Comparison of ENCODE assay signal across 29 cellular contexts in genomic region chr3:79835701-79836100, GRCh38.
"Had no signal": no experiment of that assay in that cellular context is flagged by ENCODE, and none has a peak within 500 bp of the region (broad histone marks: within the 10 kb centered on the region; RNA-seq: fewer than 3 reads in every experiment).

No MANE protein-coding gene starts in this region.

- H3K27ac ChIP-seq: neural progenitor cell, neutrophil, pancreas, psoas muscle, skin epidermis, spleen, thoracic aorta, thyroid gland, tibial nerve, upper lobe of right lung, uterus had no signal

- ATAC-seq: naive thymus-derived CD4-positive, alpha-beta T cell; natural killer cell; pancreas; psoas muscle; right cardiac atrium; sciatic nerve; stimulated activated memory B cell treated with anti-CD40 and anti-IgM and Interleukin-4, amounts not matched to agents 10 μg/mL and 1 μg/mL and 100 μg/mL, for 72 hours; stimulated activated naive CD8-positive, alpha-beta T cell treated with anti-CD3 and anti-CD28 coated beads, Interleukin-15, amount 100 ng/mL, for 72 hours; stimulated activated naive CD8-positive, alpha-beta T cell treated with anti-CD3 and anti-CD28 coated beads, Interleukin-15, Interleukin-2, amounts not matched to agents 100 U/mL and 50 U/mL, for 24 hours; upper lobe of right lung had no signal

- H3K9me3 Mint-ChIP-seq: neural progenitor cell, type B pancreatic cell had no signal

- DNase-seq: naive thymus-derived CD4-positive, alpha-beta T cell; natural killer cell; nucleus accumbens; pancreas; psoas muscle; right cardiac atrium; spleen; stimulated activated CD4-positive, alpha-beta T cell treated with anti-CD3 and anti-CD28 coated beads, Interleukin-12 subunit alpha, Interleukin-12 subunit beta, amount 100 ng/mL, for 4 hours; stimulated activated CD4-positive, alpha-beta T cell treated with anti-CD3 and anti-CD28 coated beads, Interleukin-1b, Interleukin-23, amount 100 ng/mL, for 48 hours; stimulated activated CD4-positive, alpha-beta T cell treated with anti-CD3 and anti-CD28 coated beads, Interleukin-4, amount 100 ng/mL, for 1 hour; stimulated activated CD4-positive, alpha-beta T cell treated with anti-CD3 and anti-CD28 coated beads, Interleukin-4, amount 100 ng/mL, for 4 hours; stimulated activated CD8-positive, alpha-beta memory T cell treated with anti-CD3 and anti-CD28 coated beads, Interleukin-4, amount 100 ng/mL, for 48 hours; stimulated activated naive CD4-positive, alpha-beta T cell; stimulated activated naive CD8-positive, alpha-beta T cell treated with anti-CD3 and anti-CD28 coated beads, Interleukin-15, amount 100 ng/mL, for 72 hours; stimulated activated naive CD8-positive, alpha-beta T cell treated with anti-CD3 and anti-CD28 coated beads, Interleukin-15, Interleukin-2, amounts not matched to agents 100 U/mL and 50 U/mL, for 24 hours; substantia nigra; thyroid gland; upper lobe of right lung; uterus had no signal

- H3K27me3 Mint-ChIP-seq: naive thymus-derived CD4-positive, alpha-beta T cell; stimulated activated memory B cell treated with anti-CD40 and anti-IgM and Interleukin-4, amounts not matched to agents 10 μg/mL and 1 μg/mL and 100 μg/mL, for 72 hours; stimulated activated naive CD8-positive, alpha-beta T cell treated with anti-CD3 and anti-CD28 coated beads, Interleukin-15, amount 100 ng/mL, for 72 hours; type B pancreatic cell had no signal

- H3K9ac ChIP-seq: neural progenitor cell had no signal

- H3K4me1 Mint-ChIP-seq: naive thymus-derived CD4-positive, alpha-beta T cell; natural killer cell; nephron; neural progenitor cell; stimulated activated memory B cell treated with anti-CD40 and anti-IgM and Interleukin-4, amounts not matched to agents 10 μg/mL and 1 μg/mL and 100 μg/mL, for 72 hours; stimulated activated naive CD8-positive, alpha-beta T cell treated with anti-CD3 and anti-CD28 coated beads, Interleukin-15, amount 100 ng/mL, for 72 hours had no signal

- H3K4me3 ChIP-seq: neural progenitor cell, pancreas, psoas muscle, skin epidermis, smooth muscle cell, spleen, thoracic aorta, thyroid gland, tibial nerve, upper lobe of right lung, uterus had no signal

- H3K4me3 Mint-ChIP-seq: naive thymus-derived CD4-positive, alpha-beta T cell; natural killer cell; nephron; neural progenitor cell; stimulated activated memory B cell treated with anti-CD40 and anti-IgM and Interleukin-4, amounts not matched to agents 10 μg/mL and 1 μg/mL and 100 μg/mL, for 72 hours; stimulated activated naive CD8-positive, alpha-beta T cell treated with anti-CD3 and anti-CD28 coated beads, Interleukin-15, amount 100 ng/mL, for 72 hours; type B pancreatic cell had no signal

- H3K27ac Mint-ChIP-seq: naive thymus-derived CD4-positive, alpha-beta T cell; natural killer cell; nephron; neural progenitor cell; stimulated activated memory B cell treated with anti-CD40 and anti-IgM and Interleukin-4, amounts not matched to agents 10 μg/mL and 1 μg/mL and 100 μg/mL, for 72 hours; stimulated activated naive CD8-positive, alpha-beta T cell treated with anti-CD3 and anti-CD28 coated beads, Interleukin-15, amount 100 ng/mL, for 72 hours; type B pancreatic cell had no signal

- H3K4me2 ChIP-seq: neural progenitor cell, smooth muscle cell had no signal

- H3K36me3 Mint-ChIP-seq: naive thymus-derived CD4-positive, alpha-beta T cell; natural killer cell; neural progenitor cell; stimulated activated memory B cell treated with anti-CD40 and anti-IgM and Interleukin-4, amounts not matched to agents 10 μg/mL and 1 μg/mL and 100 μg/mL, for 72 hours; type B pancreatic cell had no signal

- H3K36me3 ChIP-seq: neural progenitor cell, neutrophil, pancreas, spleen, thoracic aorta, thyroid gland, tibial nerve, upper lobe of right lung, uterus had no signal

- H2AFZ ChIP-seq: neural progenitor cell had no signal

- H3K4me1 ChIP-seq: neural progenitor cell, pancreas, psoas muscle, spleen, thyroid gland, tibial nerve, upper lobe of right lung, uterus had no signal

- H3K9me3 ChIP-seq: neutrophil, pancreas, psoas muscle, thoracic aorta, thyroid gland, upper lobe of right lung, uterus had no signal

- H3K27me3 ChIP-seq: neural progenitor cell, neutrophil, pancreas, spleen, thyroid gland, tibial nerve, upper lobe of right lung, uterus had no signal
